Comparison of ENCODE assay signal across 8 cellular contexts in the genomic region with DNA sequence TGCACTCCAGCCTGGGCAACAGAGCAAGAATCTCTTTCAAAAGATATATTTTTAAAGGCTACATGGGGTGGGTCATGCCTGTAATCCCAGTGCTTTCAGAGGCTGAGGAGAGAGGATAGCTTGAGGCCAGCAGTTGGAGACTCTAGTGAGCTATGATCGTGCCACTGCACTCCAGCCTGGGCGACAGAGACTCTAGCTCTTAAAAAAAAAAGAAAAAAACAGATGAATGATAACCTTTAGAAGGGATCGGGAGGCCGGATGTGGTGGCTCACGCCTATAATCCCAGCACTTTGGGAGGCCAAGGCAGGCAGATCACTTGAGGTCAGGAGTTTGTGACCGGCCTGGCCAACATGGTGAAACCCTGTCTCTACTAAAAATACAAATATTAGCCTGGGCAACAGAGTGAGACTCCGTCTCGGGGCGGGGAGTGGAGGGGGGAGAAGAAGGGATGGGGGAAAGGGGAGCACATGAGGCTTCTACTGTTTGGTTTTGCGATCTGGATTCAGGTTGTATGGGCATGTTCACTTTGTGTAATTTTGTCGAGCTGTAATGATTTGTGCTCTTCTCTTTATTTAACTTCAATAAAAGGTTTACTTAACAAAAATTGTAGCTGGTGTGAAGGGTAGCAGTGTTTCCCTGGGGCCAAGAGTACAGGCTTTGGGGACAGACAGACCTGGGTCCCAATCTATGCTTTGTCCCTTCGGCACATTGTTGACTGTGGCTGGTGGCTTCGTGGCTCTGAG. TPM values are rescaled to one million over a fixed set of nuclear protein-coding genes. Genes with fewer than 3 reads are reported as not detected.
DNase-seq lines count a peak whose midpoint lies in the region; TF ChIP-seq lines count a peak whose summit lies in the region.

No MANE protein-coding gene starts in this region.

- TF ChIP-seq CTCF in prostate gland (IDR thresholded peaks at IDR 0.05), result no peak

- H3K4me1 ChIP-seq in esophagus (ENCODE audit: control insufficient read depth in 2 of 2, insufficient read depth in 2 of 2, low read length in 1 of 2), result peaks cover 3 to 9% of the 10 kb centered on the region in 2 donors
- H3K4me1 ChIP-seq in prostate gland (replicated peaks), result peaks cover 8% of the 10 kb centered on the region

- DNase-seq in SK-MEL-5 (ENCODE audit: low read depth, low spot score) (peak; percentile 70), prostate gland (ENCODE audit: low spot score) (no peak), medulla oblongata (ENCODE audit: extremely low spot score) (no peak), NCI-H1105 (lab: John Stamatoyannopoulos, UW) (no peak), NCI-H510A (lab: John Stamatoyannopoulos, UW) (no peak), NCI-H1694 treated with DMSO at 0.1 percent for 48 hours (lab: John Stamatoyannopoulos, UW) (no peak)

- in situ Hi-C loops in SK-MEL-5 (cut with HindIII; ENCODE audit: low pct_unique_long_range_greater_than_20kb, low sequenced_read_pairs), result no loop called here

- no peaks in the 10 kb centered on the region for H3K27me3 ChIP-seq in esophagus (ENCODE audit: control insufficient read depth in 1 of 2, insufficient read depth in 2 of 2, low read length in 2 of 2)
- H3K27me3 ChIP-seq in prostate gland (replicated peaks; ENCODE audit: insufficient read depth), result no peaks in the 10 kb centered on the region

- WGBS in esophagus, 2 donors, result 52 to 63% methylated on average over 13 of the region's 13 CpGs
- WGBS in prostate gland, result 49% methylated on average over 13 of the region's 13 CpGs

- peak overlapping the region; percentile 91 to 95 for H3K27ac ChIP-seq in esophagus (ENCODE audit: low read depth in 2 of 2, low read length in 1 of 2)
- H3K27ac ChIP-seq in prostate gland, result peak overlapping the region; percentile 90 to 91

- H3K9me3 ChIP-seq in esophagus (ENCODE audit: control insufficient read depth in 2 of 2, insufficient read depth in 1 of 2, low read depth in 1 of 2, low read length in 1 of 2), result no peaks in the 10 kb centered on the region
- no peaks in the 10 kb centered on the region for H3K9me3 ChIP-seq in prostate gland

- H3K4me3 ChIP-seq in GM08714 (ENCODE audit: low read length) (peak overlapping the region; percentile 74), esophagus (ENCODE audit: low read depth in 1 of 2, low read length in 2 of 2) (peak overlapping the region; percentile 75 to 93), prostate gland (peak overlapping the region; percentile 58 to 62)

- no peak for TF ChIP-seq POLR2A in prostate gland (IDR thresholded peaks at IDR 0.05)

- intact Hi-C loops in prostate gland (cut with DNase I), result loop anchor here (2.0 to 5.0 kb wide), 2 partner anchors 123 to 177 kb away; partner anchors contain the start of gene FBL

- peaks cover 5 to 12% of the 10 kb centered on the region in 2 donors for H3K36me3 ChIP-seq in esophagus (ENCODE audit: control insufficient read depth in 2 of 2, insufficient read depth in 2 of 2, low read length in 1 of 2)
- H3K36me3 ChIP-seq in prostate gland, result peaks cover 4 to 10% of the 10 kb centered on the region in 2 donors

RNA-seq across cellular contexts. Expression of gene PSMC4, which starts 1.1 kb away (rescaled TPM):
- 162 and 174 TPM in 2 replicates for total RNA-seq in SK-MEL-5 (2014; rRNA removed; shearing (Covaris generic))
- 149 and 151 TPM in 2 replicates for polyA plus RNA-seq in SK-MEL-5 (2015; cell fraction: cytosol; rRNA removed)
- polyA plus RNA-seq in SK-MEL-5 (2015; cell fraction: nucleus; rRNA removed), result 133 and 174 TPM in 2 replicates
- polyA plus RNA-seq in esophagus, result 10 to 100 TPM; 50.1 to 73.8 TPM
- 100 to 1,000 TPM in 1 of 2 donors, 10 to 100 TPM in 1; 86.1 to 129 TPM for total RNA-seq in prostate gland

RNA-seq across cellular contexts. Expression of gene ZNF546, which starts 27.0 kb away (rescaled TPM):
- 2.0 and 6.4 TPM in 2 replicates for total RNA-seq in SK-MEL-5 (2014; rRNA removed; shearing (Covaris generic))
- 0.61 and 2.1 TPM in 2 replicates for polyA plus RNA-seq in SK-MEL-5 (2015; cell fraction: cytosol; rRNA removed)
- 2.6 and 4.4 TPM in 2 replicates for polyA plus RNA-seq in SK-MEL-5 (2015; cell fraction: nucleus; rRNA removed)
- under 1 TPM; 0.52 to 0.90 TPM for polyA plus RNA-seq in esophagus
- total RNA-seq in prostate gland, result 10 to 100 TPM in 1 of 2 donors, 1 to 10 TPM in 1; 4.6 to 10.6 TPM

RNA-seq across cellular contexts. Expression of gene FCGBP, which starts 35.4 kb away (rescaled TPM):
- total RNA-seq in SK-MEL-5 (2014; rRNA removed; shearing (Covaris generic)), result 0.08 TPM in 2 replicates
- polyA plus RNA-seq in SK-MEL-5 (2015; cell fraction: cytosol; rRNA removed), result 0.03 and 0.11 TPM in 2 replicates
- polyA plus RNA-seq in SK-MEL-5 (2015; cell fraction: nucleus; rRNA removed), result 0.14 TPM in 1 of 2 replicates, not detected in the other
- 1 to 10 TPM; 2.3 to 3.0 TPM for polyA plus RNA-seq in esophagus
- total RNA-seq in prostate gland, result 10 to 100 TPM; 42.4 to 73.5 TPM

Comparison
In these comparisons a context has a peak if more than half of its experiments do, and no peak if none do; other contexts are left out.
1. RNA of gene FCGBP, which starts 35.4 kb away (total RNA-seq): 42.4 to 73.5 TPM in prostate gland; 0.08 TPM in SK-MEL-5; every median in the first group is over 10 times any median in the second.
2. Peak in every context shown above with its lines, with median percentiles within 50 percentile points of each other: H3K4me3 ChIP-seq.